ENCODE assay signal across 27 cellular contexts in genomic region chr3:141333796-141334626, GRCh38. TPM values are rescaled to one million over a fixed set of nuclear protein-coding genes. Genes with fewer than 3 reads are reported as not detected.
A peak's percentile ranks its signal among the peaks of the same experiment; 100 is the strongest.
DNase-seq lines count a peak whose midpoint lies in the region; ATAC-seq and TF ChIP-seq lines count a peak whose summit lies in the region.
"Had no signal": no experiment of that assay in that cellular context is flagged by ENCODE, and none has a peak within 500 bp of the region (broad histone marks: within the 10 kb centered on the region; RNA-seq: fewer than 3 reads in every experiment).

No MANE protein-coding gene starts in this region.

- H3K27me3 Mint-ChIP-seq in stimulated activated naive B cell treated with anti-CD40 and anti-IgM and Interleukin-4, amounts not matched to agents 10 μg/mL and 1 μg/mL and 100 μg/mL, for 72 hours: peaks cover 1 to 4% of the 10 kb centered on the region in 2 donors
- peaks cover 2% of the 10 kb centered on the region for H3K27me3 Mint-ChIP-seq in activated T-cell treated with anti-CD3 and anti-CD28 coated beads, Interleukin-2, amount 50 U/mL, for 4 hours (ENCODE audit: low read depth)
- H3K27me3 Mint-ChIP-seq: activated T-cell treated with anti-CD3 and anti-CD28 coated beads, Interleukin-2, amount 50 U/mL, for 24 hours had no signal

- H3K36me3 Mint-ChIP-seq in stimulated activated naive B cell treated with anti-CD40 and anti-IgM and Interleukin-4, amounts not matched to agents 10 μg/mL and 1 μg/mL and 100 μg/mL, for 72 hours: peaks cover 0 to 3% of the 10 kb centered on the region in 2 donors
- H3K36me3 Mint-ChIP-seq in activated T-cell treated with anti-CD3 and anti-CD28 coated beads, Interleukin-2, amount 50 U/mL, for 4 hours (ENCODE audit: insufficient read depth): no peaks in the 10 kb centered on the region
- H3K36me3 Mint-ChIP-seq: CD4-positive, CD25-positive, alpha-beta regulatory T cell had no signal

- no peak for TF ChIP-seq CTCF in fibroblast of the aortic adventitia (IDR thresholded peaks at IDR 0.05; ENCODE audit: insufficient read depth, low read length)

- no peak overlapping the region for H3K4me3 Mint-ChIP-seq in stimulated activated naive B cell treated with anti-CD40 and anti-IgM and Interleukin-4, amounts not matched to agents 10 μg/mL and 1 μg/mL and 100 μg/mL, for 72 hours
- H3K4me3 Mint-ChIP-seq in activated T-cell treated with anti-CD3 and anti-CD28 coated beads, Interleukin-2, amount 50 U/mL, for 4 hours: no peak overlapping the region
- H3K4me3 Mint-ChIP-seq: activated T-cell treated with anti-CD3 and anti-CD28 coated beads, Interleukin-2, amount 50 U/mL, for 24 hours; nephron progenitor cell; T-helper 17 cell had no signal

- no peak for ATAC-seq in stimulated activated naive B cell treated with anti-CD40 and anti-IgM and Interleukin-4, amounts not matched to agents 10 μg/mL and 1 μg/mL and 100 μg/mL, for 72 hours (replicated peaks)
- ATAC-seq in GM19035 (IDR thresholded peaks at IDR 0.05; ENCODE audit: unreplicated experiment): no peak
- no peak for ATAC-seq in activated T-cell treated with anti-CD3 and anti-CD28 coated beads, Interleukin-2, amount 50 U/mL, for 4 hours
- ATAC-seq: foreskin keratinocyte, T-helper 17 cell had no signal

- in situ Hi-C loops in KBM-7 (cut with MboI; ENCODE audit: low pct_unique_long_range_greater_than_20kb, low sequenced_read_pairs): no loop called here

- peak overlapping the region; percentile 52 for H3K27ac Mint-ChIP-seq in stimulated activated naive B cell treated with anti-CD40 and anti-IgM and Interleukin-4, amounts not matched to agents 10 μg/mL and 1 μg/mL and 100 μg/mL, for 72 hours
- H3K27ac Mint-ChIP-seq: activated T-cell treated with anti-CD3 and anti-CD28 coated beads, Interleukin-2, amount 50 U/mL, for 24 hours; CD4-positive, CD25-positive, alpha-beta regulatory T cell; T-helper 17 cell had no signal

- peaks cover 3% of the 10 kb centered on the region in 2 donors for H3K9me3 Mint-ChIP-seq in stimulated activated naive B cell treated with anti-CD40 and anti-IgM and Interleukin-4, amounts not matched to agents 10 μg/mL and 1 μg/mL and 100 μg/mL, for 72 hours
- H3K9me3 Mint-ChIP-seq in activated T-cell treated with anti-CD3 and anti-CD28 coated beads, Interleukin-2, amount 50 U/mL, for 4 hours: no peaks in the 10 kb centered on the region
- H3K9me3 Mint-ChIP-seq: activated T-cell treated with anti-CD3 and anti-CD28 coated beads, Interleukin-2, amount 50 U/mL, for 24 hours had no signal

- DNase-seq in ELR (ENCODE audit: low read depth): peak; percentile 45
- peak; percentile 26 for DNase-seq in amniotic epithelial cell (ENCODE audit: low read depth)
- DNase-seq in fibroblast of the aortic adventitia (ENCODE audit: low read depth): peak; percentile 32
- no peak for DNase-seq in stimulated activated naive B cell treated with anti-CD40 and anti-IgM and Interleukin-4, amounts not matched to agents 10 μg/mL and 1 μg/mL and 100 μg/mL, for 72 hours
- no peak for DNase-seq in dedifferentiated amniotic fluid mesenchymal stem cell (ENCODE audit: extremely low spot score)
- no peak for DNase-seq in activated T-cell treated with anti-CD3 and anti-CD28 coated beads, Interleukin-2, amount 50 U/mL, for 4 hours
- DNase-seq in KBM-7: no peak
- DNase-seq: activated CD4-positive, alpha-beta T cell treated with anti-CD3 and anti-CD28 coated beads for 4 hours; activated T-cell treated with anti-CD3 and anti-CD28 coated beads, Interleukin-2, amount 50 U/mL, for 24 hours; amygdala; caudate nucleus; CD4-positive, CD25-positive, alpha-beta regulatory T cell; GOT3; left ventricle myocardium inferior; NCI-H1105; NCI-H1930; NCI-H69; nephron progenitor cell; RPMI8226; stimulated activated CD4-positive, alpha-beta T cell treated with anti-CD3 and anti-CD28 coated beads, Interleukin-12 subunit alpha, Interleukin-12 subunit beta, amount 100 ng/mL, for 4 hours; stimulated activated CD4-positive, alpha-beta T cell treated with anti-CD3 and anti-CD28 coated beads, Interleukin-4, amount 100 ng/mL, for 24 hours; stimulated activated naive CD4-positive, alpha-beta T cell treated with Interleukin-2 at 50 U/mL for 16 hours; T-helper 17 cell had no signal

- H3K4me3 ChIP-seq in fibroblast of the aortic adventitia (ENCODE audit: low read depth, low read length): no peak overlapping the region
- H3K4me3 ChIP-seq: left ventricle myocardium inferior, right atrium auricular region, thoracic aorta had no signal

- H3K4me1 Mint-ChIP-seq in stimulated activated naive B cell treated with anti-CD40 and anti-IgM and Interleukin-4, amounts not matched to agents 10 μg/mL and 1 μg/mL and 100 μg/mL, for 72 hours: peaks cover 48 to 60% of the 10 kb centered on the region in 2 donors
- no peaks in the 10 kb centered on the region for H3K4me1 Mint-ChIP-seq in activated T-cell treated with anti-CD3 and anti-CD28 coated beads, Interleukin-2, amount 50 U/mL, for 4 hours (ENCODE audit: low read depth)
- H3K4me1 Mint-ChIP-seq: CD4-positive, CD25-positive, alpha-beta regulatory T cell had no signal

RNA-seq across cellular contexts. Expression of gene ZBTB38, which starts 34.3 kb away (rescaled TPM):
- 52.4 and 267 TPM in 2 replicates for total RNA-seq in fibroblast of the aortic adventitia (ENCODE audit: low replicate concordance)
- total RNA-seq in activated T-cell treated with anti-CD3 and anti-CD28 coated beads, Interleukin-2, amount 50 U/mL, for 4 hours: 10 to 100 TPM; 15.4 to 22.5 (median 21.0) TPM

Comparison
In these comparisons a context has a peak if more than half of its experiments do, and no peak if none do; other contexts are left out.
1. DNase-seq: peak in ELR (single experiment), amniotic epithelial cell (single experiment) and fibroblast of the aortic adventitia (single experiment); none in stimulated activated naive B cell treated with anti-CD40 and anti-IgM and Interleukin-4, amounts not matched to agents 10 μg/mL and 1 μg/mL and 100 μg/mL, for 72 hours (single experiment), dedifferentiated amniotic fluid mesenchymal stem cell (single experiment), activated T-cell treated with anti-CD3 and anti-CD28 coated beads, Interleukin-2, amount 50 U/mL, for 4 hours (single experiment) and KBM-7 (single experiment).